ENCODE assay signal across 8 cellular contexts in genomic region chr11:61336171-61336935, GRCh38. TPM values are rescaled to one million over a fixed set of nuclear protein-coding genes. Genes with fewer than 3 reads are reported as not detected.
DNase-seq lines count a peak whose midpoint lies in the region; ATAC-seq and TF ChIP-seq lines count a peak whose summit lies in the region.

No MANE protein-coding gene starts in this region.

- peak overlapping the region; percentile 40 for H3K4me3 Mint-ChIP-seq in activated CD4-positive, alpha-beta T cell treated with anti-CD3 and anti-CD28 coated beads, Interleukin-2, amount 10 ng/mL, durations not matched to agents 24 days and 14 days

- H3K9me3 Mint-ChIP-seq in activated CD4-positive, alpha-beta T cell treated with anti-CD3 and anti-CD28 coated beads, Interleukin-2, amount 10 ng/mL, durations not matched to agents 24 days and 14 days: no peaks in the 10 kb centered on the region

- intact Hi-C loops in activated CD4-positive, alpha-beta T cell treated with anti-CD3 and anti-CD28 coated beads, Interleukin-2, amount 10 ng/mL, durations not matched to agents 24 days and 14 days (cut with micrococcal nuclease): loop anchor here (1.0 kb wide), 2 partner anchors 49 to 56 kb away; partner anchors contain the start of gene TMEM216
- intact Hi-C loops in colonic mucosa (cut with DNase I): loop anchor here (1.0 kb wide), 1 partner anchor 49 kb away; no protein-coding TSS in a partner anchor

- peaks cover 7% of the 10 kb centered on the region for H3K4me1 ChIP-seq in colonic mucosa

- DNase-seq in AG04449 (ENCODE audit: low read depth, low spot score) (no peak), NCI-H524 (lab: John Stamatoyannopoulos, UW) (peak; percentile 11 to 64), colonic mucosa (peak; percentile 84), left kidney (ENCODE audit: low read depth, low spot score) (peak; percentile 94)
- peak; percentile 96 for DNase-seq in activated CD4-positive, alpha-beta T cell treated with anti-CD3 and anti-CD28 coated beads, Interleukin-2, amount 10 ng/mL, durations not matched to agents 24 days and 14 days
- peak; percentile 72 to 80 for DNase-seq in stimulated activated CD4-positive, alpha-beta T cell treated with anti-CD3 and anti-CD28 coated beads, Interleukin-2, amount 100 ng/mL, for 48 hours

- peaks cover 32% of the 10 kb centered on the region for H3K4me1 Mint-ChIP-seq in activated CD4-positive, alpha-beta T cell treated with anti-CD3 and anti-CD28 coated beads, Interleukin-2, amount 10 ng/mL, durations not matched to agents 24 days and 14 days

- H3K9me3 ChIP-seq in colonic mucosa: no peaks in the 10 kb centered on the region

- peak overlapping the region; percentile 48 for H3K9ac ChIP-seq in colonic mucosa (ENCODE audit: low read depth in 2 of 2, low read length in 2 of 2)

- H3K27me3 Mint-ChIP-seq in activated CD4-positive, alpha-beta T cell treated with anti-CD3 and anti-CD28 coated beads, Interleukin-2, amount 10 ng/mL, durations not matched to agents 24 days and 14 days: no peaks in the 10 kb centered on the region

- TF ChIP-seq CTCF in AG04449 (IDR thresholded peaks at IDR 0.05; ENCODE audit: insufficient read depth, low read length, missing control alignments) (peak; percentile 97), colonic mucosa (IDR thresholded peaks at IDR 0.05) (peak; percentile 100)

- H3K4me3 ChIP-seq in AG04449 (ENCODE audit: low read depth, low read length) (no peak overlapping the region), colonic mucosa (no peak overlapping the region)

- ATAC-seq in GM18873 (IDR thresholded peaks at IDR 0.05; ENCODE audit: low FRiP score, unreplicated experiment) (peak; percentile 48), HG03460 (IDR thresholded peaks at IDR 0.05; ENCODE audit: unreplicated experiment) (peak; percentile 44)

- peak overlapping the region; percentile 73 for H3K27ac ChIP-seq in colonic mucosa

- CTCF ChIA-PET in AG04449 (lab: Yijun Ruan, JAX): interaction anchor here (0.7 to 10.1 kb wide), 26 partner anchors 8 to 336 kb away, joined by 3 to 926 read pairs (median 4); partner anchors contain the start of genes CYB561A3, TMEM138, TMEM216 and VWCE

- peak overlapping the region; percentile 85 for H3K27ac Mint-ChIP-seq in activated CD4-positive, alpha-beta T cell treated with anti-CD3 and anti-CD28 coated beads, Interleukin-2, amount 10 ng/mL, durations not matched to agents 24 days and 14 days

- H3K36me3 ChIP-seq in colonic mucosa: no peaks in the 10 kb centered on the region

- no peaks in the 10 kb centered on the region for H3K27me3 ChIP-seq in colonic mucosa

- peaks cover 23% of the 10 kb centered on the region for H3K36me3 Mint-ChIP-seq in activated CD4-positive, alpha-beta T cell treated with anti-CD3 and anti-CD28 coated beads, Interleukin-2, amount 10 ng/mL, durations not matched to agents 24 days and 14 days (ENCODE audit: low read depth)

- POLR2A ChIA-PET in AG04449 (lab: Yijun Ruan, JAX): interaction anchor here (0.8 to 2.2 kb wide), 4 partner anchors 25 to 56 kb away, joined by 3 to 9 read pairs (median 4); partner anchors contain the start of genes CYB561A3, TMEM138 and TMEM216

RNA-seq across cellular contexts. Expression of gene TKFC, which starts 3.3 kb away (rescaled TPM):
- total RNA-seq in activated CD4-positive, alpha-beta T cell treated with anti-CD3 and anti-CD28 coated beads, Interleukin-2, amount 10 ng/mL, durations not matched to agents 24 days and 14 days: 81.7 and 84.7 TPM in 2 replicates
- total RNA-seq in colonic mucosa: 10 to 100 TPM; 50.0 to 81.3 TPM

RNA-seq across cellular contexts. Expression of gene DDB1, which starts 3.4 kb away (rescaled TPM):
- 265 and 268 TPM in 2 replicates for total RNA-seq in activated CD4-positive, alpha-beta T cell treated with anti-CD3 and anti-CD28 coated beads, Interleukin-2, amount 10 ng/mL, durations not matched to agents 24 days and 14 days
- 100 to 1,000 TPM; 154 to 189 TPM for total RNA-seq in colonic mucosa

RNA-seq across cellular contexts. Expression of gene CYB561A3, which starts 25.3 kb away (rescaled TPM):
- total RNA-seq in activated CD4-positive, alpha-beta T cell treated with anti-CD3 and anti-CD28 coated beads, Interleukin-2, amount 10 ng/mL, durations not matched to agents 24 days and 14 days: 34.9 and 35.1 TPM in 2 replicates
- total RNA-seq in colonic mucosa: 10 to 100 TPM; 64.2 to 88.5 TPM

RNA-seq across cellular contexts. Expression of gene TMEM138, which starts 25.8 kb away (rescaled TPM):
- 65.2 and 69.9 TPM in 2 replicates for total RNA-seq in activated CD4-positive, alpha-beta T cell treated with anti-CD3 and anti-CD28 coated beads, Interleukin-2, amount 10 ng/mL, durations not matched to agents 24 days and 14 days
- 10 to 100 TPM; 27.4 to 37.7 TPM for total RNA-seq in colonic mucosa

RNA-seq across cellular contexts. Expression of gene VWCE, which starts 41.2 kb away (rescaled TPM):
- total RNA-seq in activated CD4-positive, alpha-beta T cell treated with anti-CD3 and anti-CD28 coated beads, Interleukin-2, amount 10 ng/mL, durations not matched to agents 24 days and 14 days: 10.6 and 12.4 TPM in 2 replicates
- total RNA-seq in colonic mucosa: under 1 TPM; 0.37 to 0.58 TPM
